In the genomic region with DNA sequence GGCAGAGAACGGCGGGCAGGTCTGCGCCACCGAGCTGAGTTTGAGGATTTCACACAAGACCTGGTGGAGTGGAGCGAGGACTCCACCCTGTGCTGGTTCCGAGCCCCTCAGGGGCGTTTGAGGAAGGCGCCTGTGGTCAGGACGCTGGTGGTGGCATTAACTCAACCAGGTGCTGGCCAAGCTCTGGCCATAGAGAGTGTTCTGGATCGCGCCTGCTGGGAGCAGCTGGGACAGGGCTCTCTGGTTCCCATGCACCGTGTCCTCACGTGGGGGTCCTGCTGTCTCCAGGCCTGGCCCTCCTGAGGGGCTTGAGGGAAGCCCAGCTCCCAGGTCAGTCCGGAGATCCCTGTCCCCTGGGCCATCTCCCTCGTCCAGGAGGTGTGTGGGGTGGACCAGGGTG, we compare ENCODE assay signal across 27 cellular contexts.
"Had no signal": no experiment of that assay in that cellular context is flagged by ENCODE, and none has a peak within 500 bp of the region (broad histone marks: within the 10 kb centered on the region; RNA-seq: fewer than 3 reads in every experiment).

No MANE protein-coding gene starts in this region.

- DNase-seq: activated B cell treated with CpG ODN at 0.5 μM for 24 hours; activated CD4-positive, alpha-beta T cell treated with anti-CD3 and anti-CD28 coated beads for 48 hours; activated CD4-positive, alpha-beta T cell treated with anti-CD3 and anti-CD28 coated beads, Interleukin-2, amount 50 U/mL, for 1 hour; activated CD4-positive, alpha-beta T cell treated with anti-CD3 and anti-CD28 coated beads, Interleukin-2, amount 50 U/mL, for 48 hours; activated CD8-positive, alpha-beta memory T cell treated with anti-CD3 and anti-CD28 coated beads for 24 hours; activated CD8-positive, alpha-beta T cell treated with anti-CD3 and anti-CD28 coated beads for 36 hours; activated effector memory CD4-positive, alpha-beta T cell treated with Interleukin-2 at 50 U/mL for 16 hours; activated gamma-delta T cell treated with Interleukin-2 at 50 U/mL for 16 hours; activated naive CD4-positive, alpha-beta T cell treated with anti-CD3 and anti-CD28 coated beads, Interleukin-2, amount 50 U/mL, for 16 hours; activated naive CD4-positive, alpha-beta T cell treated with Interleukin-2 at 50 U/mL for 16 hours; activated T-cell treated with anti-CD3 and anti-CD28 coated beads, Interleukin-2, amount 50 U/mL, for 4 hours; amniotic stem cell; anterior cingulate cortex; brain microvascular endothelial cell; caudate nucleus; colonic mucosa; effector CD8-positive, alpha-beta T cell; foreskin fibroblast; T-helper 1 cell; T-helper 17 cell; T1000; WERI-Rb-1 had no signal

- H3K27me3 ChIP-seq: brain microvascular endothelial cell, colonic mucosa had no signal

- H3K36me3 ChIP-seq: brain microvascular endothelial cell, colonic mucosa, WERI-Rb-1 had no signal

- H3K9me3 Mint-ChIP-seq: activated T-cell treated with anti-CD3 and anti-CD28 coated beads, Interleukin-2, amount 50 U/mL, for 4 hours; T-helper 2 cell treated with Interferon-gamma antibody and Interleukin-4, amounts not matched to agents 5 μg/mL and 100 μg/mL, for 36 hours had no signal

- ATAC-seq: activated CD4-positive, CD25-positive, alpha-beta regulatory T cell treated with anti-CD3 and anti-CD28 coated beads, Interleukin-2, amount 50 U/mL, for 24 hours; activated CD8-positive, alpha-beta T cell treated with anti-CD3 and anti-CD28 coated beads for 36 hours; activated T-cell treated with anti-CD3 and anti-CD28 coated beads, Interleukin-2, amount 50 U/mL, for 4 hours; activated T-helper 17 cell treated with anti-CD3 and anti-CD28 coated beads, Interleukin-2, amount 50 U/mL, for 72 hours; esophagus mucosa; T-helper 17 cell had no signal

- H3K9me3 ChIP-seq: colonic mucosa had no signal

- H3K27ac Mint-ChIP-seq: activated B cell treated with CpG ODN at 0.5 μM for 24 hours; activated CD8-positive, alpha-beta T cell treated with anti-CD3 and anti-CD28 coated beads for 36 hours; activated naive CD8-positive, alpha-beta T cell; activated T-helper 17 cell treated with anti-CD3 and anti-CD28 coated beads, Interleukin-2, amount 50 U/mL, for 72 hours; T-helper 17 cell; T-helper 2 cell treated with Interferon-gamma antibody and Interleukin-4, amounts not matched to agents 5 μg/mL and 100 μg/mL, for 36 hours had no signal

- H3K4me3 Mint-ChIP-seq: activated B cell treated with CpG ODN at 0.5 μM for 24 hours; activated CD8-positive, alpha-beta T cell treated with anti-CD3 and anti-CD28 coated beads for 36 hours; activated naive CD8-positive, alpha-beta T cell; activated T-cell treated with anti-CD3 and anti-CD28 coated beads, Interleukin-2, amount 50 U/mL, for 4 hours; activated T-helper 17 cell treated with anti-CD3 and anti-CD28 coated beads, Interleukin-2, amount 50 U/mL, for 72 hours; T-helper 17 cell; T-helper 2 cell treated with Interferon-gamma antibody and Interleukin-4, amounts not matched to agents 5 μg/mL and 100 μg/mL, for 36 hours had no signal

- H3K4me3 ChIP-seq: colonic mucosa had no signal

- H3K4me1 Mint-ChIP-seq: activated B cell treated with CpG ODN at 0.5 μM for 24 hours; activated T-helper 17 cell treated with anti-CD3 and anti-CD28 coated beads, Interleukin-2, amount 50 U/mL, for 72 hours had no signal

- H3K36me3 Mint-ChIP-seq: activated naive CD8-positive, alpha-beta T cell had no signal

- H3K4me1 ChIP-seq: colonic mucosa had no signal

- H3K27ac ChIP-seq: brain microvascular endothelial cell, colonic mucosa, WERI-Rb-1 had no signal

- H3K27me3 Mint-ChIP-seq: activated CD8-positive, alpha-beta T cell treated with anti-CD3 and anti-CD28 coated beads for 36 hours had no signal
